Comparison of ENCODE assay signal across 9 cellular contexts in the genomic region with DNA sequence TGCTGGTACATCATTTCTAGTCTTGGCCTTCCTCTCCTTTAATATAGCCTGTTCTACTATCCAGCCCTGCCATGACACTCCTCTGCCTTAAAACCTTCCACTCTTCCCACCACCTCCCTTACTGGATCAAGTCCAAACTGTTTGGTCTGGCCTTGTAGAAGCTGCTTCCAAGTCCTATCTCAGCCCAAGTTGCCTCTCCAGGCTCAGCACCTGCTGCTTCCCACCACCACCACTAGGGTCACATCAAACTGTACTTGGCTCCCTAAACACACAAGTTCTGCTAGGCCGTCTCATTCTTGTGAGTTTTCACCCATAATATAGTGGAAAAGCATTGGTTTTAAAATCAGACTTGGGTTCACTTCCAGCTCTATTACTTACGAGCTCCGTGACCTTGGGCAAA. TPM values are rescaled to one million over a fixed set of nuclear protein-coding genes. Genes with fewer than 3 reads are reported as not detected.
A peak's percentile ranks its signal among the peaks of the same experiment; 100 is the strongest.
DNase-seq lines count a peak whose midpoint lies in the region; ATAC-seq, FAIRE-seq and TF ChIP-seq lines count a peak whose summit lies in the region.
"Had no signal": no experiment of that assay in that cellular context is flagged by ENCODE, and none has a peak within 500 bp of the region (broad histone marks: within the 10 kb centered on the region; RNA-seq: fewer than 3 reads in every experiment).

No MANE protein-coding gene starts in this region.

- peaks cover 5% of the 10 kb centered on the region for H3K36me3 ChIP-seq in Panc1 (ENCODE audit: control insufficient read depth, insufficient read depth, low read length)

- ATAC-seq in HG02938 (IDR thresholded peaks at IDR 0.05; ENCODE audit: unreplicated experiment) (peak; percentile 38), Panc1 (peak; percentile 76), HG02642 (IDR thresholded peaks at IDR 0.05; ENCODE audit: poor library complexity, unreplicated experiment) (no peak)
- ATAC-seq in stimulated activated naive CD8-positive, alpha-beta T cell treated with anti-CD3 and anti-CD28 coated beads, Interleukin-15, amount 100 ng/mL, for 72 hours = peak; percentile 36

- DNase-seq in Panc1 (ENCODE audit: low read depth, low spot score) (peak; percentile 33), hepatic stellate cell (ENCODE audit: low spot score) (peak; percentile 33), mucosa of gallbladder (ENCODE audit: low spot score) (no peak)
- DNase-seq in stimulated activated naive CD8-positive, alpha-beta T cell treated with anti-CD3 and anti-CD28 coated beads, Interleukin-15, amount 100 ng/mL, for 72 hours = peak; percentile 15 to 32

- H3K36me3 Mint-ChIP-seq in activated naive CD8-positive, alpha-beta T cell = peaks cover 4% of the 10 kb centered on the region

- CTCF ChIA-PET in Panc1 (lab: Charles Lee) = interaction anchor here (0.5 kb wide), 1 partner anchor 18 kb away, joined by 4 read pairs; no protein-coding TSS in a partner anchor

- H3K27ac ChIP-seq in Panc1 (ENCODE audit: low read length) = no peak overlapping the region

- peaks cover 2% of the 10 kb centered on the region; the same call in 1 of the 2 replicates for H3K4me1 ChIP-seq in Panc1 (ENCODE audit: control insufficient read depth, insufficient read depth, low read length)

- POLR2A ChIA-PET in Panc1 (lab: Charles Lee) = no interaction called here

- peak; percentile 64 for TF ChIP-seq CTCF in Panc1 (IDR thresholded peaks at IDR 0.05)

- H3K27me3 Mint-ChIP-seq in activated naive CD8-positive, alpha-beta T cell = peaks cover 5% of the 10 kb centered on the region
- peaks cover 18% of the 10 kb centered on the region for H3K27me3 Mint-ChIP-seq in stimulated activated naive CD8-positive, alpha-beta T cell treated with anti-CD3 and anti-CD28 coated beads, Interleukin-15, amount 100 ng/mL, for 72 hours

- H3K9me3 Mint-ChIP-seq in activated naive CD8-positive, alpha-beta T cell (ENCODE audit: low read depth) = peaks cover 6% of the 10 kb centered on the region
- H3K9me3 Mint-ChIP-seq in stimulated activated naive CD8-positive, alpha-beta T cell treated with anti-CD3 and anti-CD28 coated beads, Interleukin-15, amount 100 ng/mL, for 72 hours = peaks cover 5 to 8% of the 10 kb centered on the region in 2 donors

- intact Hi-C loops in Panc1 (cut with micrococcal nuclease; ENCODE audit: unreplicated experiment) = no loop called here

- peaks cover 52% of the 10 kb centered on the region for H3K4me1 Mint-ChIP-seq in activated naive CD8-positive, alpha-beta T cell (ENCODE audit: low read depth)
- peaks cover 39% of the 10 kb centered on the region for H3K4me1 Mint-ChIP-seq in stimulated activated naive CD8-positive, alpha-beta T cell treated with anti-CD3 and anti-CD28 coated beads, Interleukin-15, amount 100 ng/mL, for 72 hours

- BruUV-seq in Panc1 (replicated peaks; lab: Mats Ljungman, UMichigan) = no TSS peak

- H3K4me3 ChIP-seq in Panc1 (ENCODE audit: low read depth in 2 of 2, low read length in 2 of 2) = no peak overlapping the region

- H3K4me3 Mint-ChIP-seq in activated naive CD8-positive, alpha-beta T cell = peak overlapping the region; percentile 43
- H3K4me3 Mint-ChIP-seq in stimulated activated naive CD8-positive, alpha-beta T cell treated with anti-CD3 and anti-CD28 coated beads, Interleukin-15, amount 100 ng/mL, for 72 hours = peak overlapping the region; percentile 34 to 54

- H3K27ac Mint-ChIP-seq in activated naive CD8-positive, alpha-beta T cell = no peak overlapping the region
- H3K27ac Mint-ChIP-seq in stimulated activated naive CD8-positive, alpha-beta T cell treated with anti-CD3 and anti-CD28 coated beads, Interleukin-15, amount 100 ng/mL, for 72 hours = peak overlapping the region in 1 of 2 donors; percentile 23

- FAIRE-seq in G401.6 (lab: Jason Lieb, UNC) = peak; percentile 67

- 0 out of 2 replicates have a peak, but pooled peaks cover 2% of the 10 kb centered on the region for H3K9me3 ChIP-seq in Panc1 (ENCODE audit: control insufficient read depth, insufficient read depth, low read depth, low read length)

- H3K27me3 ChIP-seq in Panc1 (ENCODE audit: control insufficient read depth, insufficient read depth, low read length) = no peaks in the 10 kb centered on the region

- in situ Hi-C loops in Panc1 (cut with HindIII; ENCODE audit: low pct_unique_long_range_greater_than_20kb, low sequenced_read_pairs) = no loop called here

RNA-seq across cellular contexts. Expression of gene NDUFA8, which starts 1.4 kb away (rescaled TPM):
- 55.5 TPM for total RNA-seq in Panc1 (2021; ENCODE audit: unreplicated experiment)
- polyA plus RNA-seq in Panc1 (2012; ENCODE audit: insufficient read length) = 81.9 TPM
- total RNA-seq in mucosa of gallbladder = 68.0 TPM

RNA-seq across cellular contexts. Expression of gene MORN5, which starts 1.5 kb away (rescaled TPM):
- not detected for total RNA-seq in Panc1 (2021; ENCODE audit: unreplicated experiment)
- not detected for polyA plus RNA-seq in Panc1 (2012; ENCODE audit: insufficient read length)
- 7.8 TPM for total RNA-seq in mucosa of gallbladder
- total RNA-seq: subcutaneous adipose tissue had no signal
